In the genomic region with DNA sequence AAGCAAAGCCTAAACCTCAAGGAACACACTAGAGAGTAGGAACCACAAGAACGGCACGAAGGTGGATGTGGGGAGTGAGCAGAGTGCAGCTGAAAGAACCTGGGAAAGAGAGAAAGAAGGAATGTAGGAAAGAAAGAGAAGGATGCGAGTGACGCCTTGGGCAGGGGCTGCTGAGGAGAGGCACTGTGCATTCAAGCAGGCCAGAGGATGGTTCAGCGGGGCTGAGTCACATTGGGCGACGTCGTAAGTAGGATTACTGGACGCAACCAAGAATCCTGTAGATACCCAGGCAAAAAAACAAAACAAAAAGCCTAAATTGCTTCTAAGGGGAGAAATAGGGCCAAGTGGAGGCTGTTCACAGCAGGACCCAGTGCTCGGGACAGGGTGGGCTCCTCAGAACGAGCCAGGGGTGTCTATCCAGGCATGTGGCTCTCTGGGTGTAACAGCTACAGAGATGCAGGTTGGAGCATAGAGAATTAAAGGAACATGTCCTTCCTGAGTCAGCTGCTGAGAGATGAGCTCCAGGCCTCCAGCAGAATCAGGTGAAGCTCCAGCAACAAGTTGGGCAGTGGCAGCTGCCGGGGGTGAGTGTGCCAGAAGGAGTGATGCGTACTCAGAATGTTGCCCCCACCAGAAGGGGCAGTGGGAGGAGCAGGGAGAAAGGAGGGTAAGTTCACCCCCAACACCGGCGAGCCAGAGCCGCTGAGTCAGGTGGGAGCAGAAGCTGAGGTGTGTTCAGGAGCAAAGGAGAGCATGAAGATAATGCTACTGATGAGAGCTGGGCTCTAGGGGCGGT, we compare ENCODE assay signal across 19 cellular contexts. TPM values are rescaled to one million over a fixed set of nuclear protein-coding genes. Genes with fewer than 3 reads are reported as not detected.
DNase-seq lines count a peak whose midpoint lies in the region; ATAC-seq and TF ChIP-seq lines count a peak whose summit lies in the region.
"Had no signal": no experiment of that assay in that cellular context is flagged by ENCODE, and none has a peak within 500 bp of the region (broad histone marks: within the 10 kb centered on the region; RNA-seq: fewer than 3 reads in every experiment).

No MANE protein-coding gene starts in this region.

- H3K27ac ChIP-seq in temporal lobe (ENCODE audit: low read depth, low read length), result peak overlapping the region; percentile 36
- H3K27ac ChIP-seq: cardiac muscle cell, esophagus squamous epithelium, PC-9 had no signal

- no peak for DNase-seq in activated T-cell treated with anti-CD3 and anti-CD28 coated beads, Interleukin-2, amount 50 U/mL, for 72 hours
- DNase-seq in activated T-cell treated with anti-CD3 and anti-CD28 coated beads for 4 hours (no peak), glutamatergic neuron (no peak), GM10248 (ENCODE audit: extremely low spot score) (no peak), T-cell (no peak)
- no peak for DNase-seq in activated CD4-positive, alpha-beta memory T cell treated with anti-CD3 and anti-CD28 coated beads for 36 hours
- DNase-seq: activated CD4-positive, CD25-positive, alpha-beta regulatory T cell treated with anti-CD3 and anti-CD28 coated beads, Interleukin-2, amount 50 U/mL, for 72 hours; activated CD8-positive, alpha-beta memory T cell treated with anti-CD3 and anti-CD28 coated beads, Interleukin-2, amount 50 U/mL, for 48 hours; C1 segment of cervical spinal cord; DMS79 treated with DMSO at 0.1 percent for 48 hours; esophagus squamous epithelium; NCI-H146; NCI-H2227 treated with DMSO at 0.1 percent for 48 hours; PC-9; stimulated activated CD8-positive, alpha-beta memory T cell treated with anti-CD3 and anti-CD28 coated beads, Interleukin-4, amount 100 ng/mL, for 48 hours; T1000 had no signal

- POLR2A ChIA-PET in GM10248 (lab: Yijun Ruan, JAX) (no interaction called here), T-cell (lab: Charles Lee) (no interaction called here)
- POLR2A ChIA-PET in activated CD4-positive, alpha-beta memory T cell treated with anti-CD3 and anti-CD28 coated beads for 36 hours (lab: Charles Lee), result no interaction called here

- H3K9me3 Mint-ChIP-seq in activated T-cell treated with anti-CD3 and anti-CD28 coated beads, Interleukin-2, amount 50 U/mL, for 72 hours, result peaks cover under 1 to 1% of the 10 kb centered on the region in 2 donors
- H3K9me3 Mint-ChIP-seq in activated T-helper 17 cell treated with anti-CD3 and anti-CD28 coated beads, Interleukin-2, amount 50 U/mL, for 72 hours, result no peaks in the 10 kb centered on the region
- H3K9me3 Mint-ChIP-seq in glutamatergic neuron (ENCODE audit: unreplicated experiment), result peaks cover 7% of the 10 kb centered on the region
- H3K9me3 Mint-ChIP-seq in activated CD4-positive, alpha-beta memory T cell treated with anti-CD3 and anti-CD28 coated beads for 36 hours, result no peaks in the 10 kb centered on the region
- H3K9me3 Mint-ChIP-seq in T-cell, result no peaks in the 10 kb centered on the region

- peaks cover 3 to 54% of the 10 kb centered on the region in 2 donors for H3K36me3 Mint-ChIP-seq in activated T-cell treated with anti-CD3 and anti-CD28 coated beads, Interleukin-2, amount 50 U/mL, for 72 hours (ENCODE audit: insufficient read depth in 2 of 2)
- peaks cover 98% of the 10 kb centered on the region for H3K36me3 Mint-ChIP-seq in activated T-helper 17 cell treated with anti-CD3 and anti-CD28 coated beads, Interleukin-2, amount 50 U/mL, for 72 hours (ENCODE audit: low read depth)
- H3K36me3 Mint-ChIP-seq in glutamatergic neuron (ENCODE audit: unreplicated experiment) (peaks cover 3% of the 10 kb centered on the region), T-cell (peaks cover 20% of the 10 kb centered on the region)
- peaks cover 55% of the 10 kb centered on the region for H3K36me3 Mint-ChIP-seq in activated CD4-positive, alpha-beta memory T cell treated with anti-CD3 and anti-CD28 coated beads for 36 hours

- H3K4me1 Mint-ChIP-seq in activated T-cell treated with anti-CD3 and anti-CD28 coated beads, Interleukin-2, amount 50 U/mL, for 72 hours (ENCODE audit: low read depth), result no peaks in the 10 kb centered on the region
- peaks cover 4% of the 10 kb centered on the region for H3K4me1 Mint-ChIP-seq in activated T-helper 17 cell treated with anti-CD3 and anti-CD28 coated beads, Interleukin-2, amount 50 U/mL, for 72 hours
- H3K4me1 Mint-ChIP-seq in glutamatergic neuron (ENCODE audit: low read depth, unreplicated experiment), result peaks cover 4% of the 10 kb centered on the region
- no peaks in the 10 kb centered on the region for H3K4me1 Mint-ChIP-seq in activated CD4-positive, alpha-beta memory T cell treated with anti-CD3 and anti-CD28 coated beads for 36 hours (ENCODE audit: low read depth)
- H3K4me1 Mint-ChIP-seq in T-cell, result no peaks in the 10 kb centered on the region

- intact Hi-C loops in activated CD4-positive, alpha-beta memory T cell treated with anti-CD3 and anti-CD28 coated beads for 36 hours (cut with micrococcal nuclease), result no loop called here

- CTCF ChIA-PET in GM10248 (lab: Yijun Ruan, JAX), result interaction anchor here (1.4 to 1.5 kb wide), 2 partner anchors 9 to 11 kb away, joined by 3 to 4 read pairs; no protein-coding TSS in a partner anchor
- CTCF ChIA-PET in activated CD4-positive, alpha-beta memory T cell treated with anti-CD3 and anti-CD28 coated beads for 36 hours (lab: Charles Lee), result no interaction called here
- CTCF ChIA-PET in T-cell (lab: Charles Lee), result no interaction called here

- no peaks in the 10 kb centered on the region for H3K27me3 Mint-ChIP-seq in activated T-cell treated with anti-CD3 and anti-CD28 coated beads, Interleukin-2, amount 50 U/mL, for 72 hours (ENCODE audit: low read depth)
- H3K27me3 Mint-ChIP-seq in activated T-helper 17 cell treated with anti-CD3 and anti-CD28 coated beads, Interleukin-2, amount 50 U/mL, for 72 hours, result no peaks in the 10 kb centered on the region
- H3K27me3 Mint-ChIP-seq in glutamatergic neuron (ENCODE audit: unreplicated experiment), result peaks cover 3% of the 10 kb centered on the region
- no peaks in the 10 kb centered on the region for H3K27me3 Mint-ChIP-seq in activated CD4-positive, alpha-beta memory T cell treated with anti-CD3 and anti-CD28 coated beads for 36 hours
- no peaks in the 10 kb centered on the region for H3K27me3 Mint-ChIP-seq in T-cell

- ATAC-seq in activated T-cell treated with anti-CD3 and anti-CD28 coated beads, Interleukin-2, amount 50 U/mL, for 72 hours (replicated peaks in 1 of 2), result no peak
- no peak for ATAC-seq in activated T-helper 17 cell treated with anti-CD3 and anti-CD28 coated beads, Interleukin-2, amount 50 U/mL, for 72 hours (replicated peaks)
- no peak for ATAC-seq in T-cell (replicated peaks in 1 of 4)

- peak overlapping the region; percentile 24 for H3K27ac Mint-ChIP-seq in activated T-cell treated with anti-CD3 and anti-CD28 coated beads, Interleukin-2, amount 50 U/mL, for 72 hours
- H3K27ac Mint-ChIP-seq in activated T-helper 17 cell treated with anti-CD3 and anti-CD28 coated beads, Interleukin-2, amount 50 U/mL, for 72 hours, result peak overlapping the region; percentile 25
- H3K27ac Mint-ChIP-seq in glutamatergic neuron (ENCODE audit: unreplicated experiment), result peak overlapping the region; percentile 16
- no peak overlapping the region for H3K27ac Mint-ChIP-seq in activated CD4-positive, alpha-beta memory T cell treated with anti-CD3 and anti-CD28 coated beads for 36 hours
- H3K27ac Mint-ChIP-seq in T-cell, result peak overlapping the region in 1 of 2 donors; percentile 6

- TF ChIP-seq CTCF in glutamatergic neuron (IDR thresholded peaks at IDR 0.05; ENCODE audit: partially characterized antibody, unreplicated experiment) (no peak), GM10248 (IDR thresholded peaks at IDR 0.05; ENCODE audit: control extremely low read depth, extremely low read depth, low read depth, missing control alignments) (no peak)

- H3K4me3 Mint-ChIP-seq in activated T-cell treated with anti-CD3 and anti-CD28 coated beads, Interleukin-2, amount 50 U/mL, for 72 hours, result no peak overlapping the region
- H3K4me3 Mint-ChIP-seq in activated T-helper 17 cell treated with anti-CD3 and anti-CD28 coated beads, Interleukin-2, amount 50 U/mL, for 72 hours, result no peak overlapping the region
- no peak overlapping the region for H3K4me3 Mint-ChIP-seq in glutamatergic neuron (ENCODE audit: unreplicated experiment)
- H3K4me3 Mint-ChIP-seq in activated CD4-positive, alpha-beta memory T cell treated with anti-CD3 and anti-CD28 coated beads for 36 hours, result no peak overlapping the region
- H3K4me3 Mint-ChIP-seq in T-cell, result no peak overlapping the region

RNA-seq across cellular contexts. Expression of gene NELFA, which starts 38.6 kb away (rescaled TPM):
- 10 to 100 TPM; 40.8 to 57.4 TPM for total RNA-seq in activated T-cell treated with anti-CD3 and anti-CD28 coated beads, Interleukin-2, amount 50 U/mL, for 72 hours
- total RNA-seq in activated T-helper 17 cell treated with anti-CD3 and anti-CD28 coated beads, Interleukin-2, amount 50 U/mL, for 72 hours, result 10 to 100 TPM; 40.8 to 42.7 TPM
- total RNA-seq in glutamatergic neuron (ENCODE audit: unreplicated experiment) (39.6 TPM), temporal lobe (12.3 TPM), T-cell (10 to 100 TPM; 40.7 to 55.1 (median 46.2) TPM)
- 10 to 100 TPM; 39.5 to 41.5 TPM for total RNA-seq in activated CD4-positive, alpha-beta memory T cell treated with anti-CD3 and anti-CD28 coated beads for 36 hours
